9 cellular contexts compared by ENCODE assay signal in the genomic region with DNA sequence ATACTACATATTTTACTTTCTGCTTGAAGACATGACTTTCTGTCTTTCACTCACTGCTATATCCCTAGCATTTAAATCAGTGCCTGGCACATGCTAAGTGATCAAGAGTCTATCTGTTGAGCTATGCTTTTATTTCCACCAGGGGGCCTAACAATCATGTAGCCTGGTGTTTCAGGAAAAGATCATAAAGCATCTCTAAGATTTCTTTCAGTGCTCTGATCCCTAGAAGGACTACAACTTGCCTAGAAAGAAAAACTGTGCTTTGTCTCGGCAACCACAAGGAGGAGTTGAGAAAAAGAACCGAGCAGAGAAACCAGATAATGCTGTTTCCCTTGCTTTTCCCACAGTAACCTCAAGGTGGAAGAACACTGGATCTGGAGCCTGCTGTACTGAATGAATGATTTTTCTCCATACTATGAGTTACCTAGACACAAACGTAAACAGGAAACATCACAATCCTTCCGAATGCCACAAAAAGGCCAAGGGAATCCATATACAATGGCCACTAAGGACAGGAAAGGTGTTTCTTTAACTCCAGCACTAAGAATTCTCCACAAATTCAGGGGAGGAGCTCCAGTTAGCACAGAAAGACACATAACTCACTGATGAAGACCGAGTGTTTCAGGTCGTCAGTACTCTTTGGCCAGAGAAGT. TPM values are rescaled to one million over a fixed set of nuclear protein-coding genes. Genes with fewer than 3 reads are reported as not detected.
DNase-seq lines count a peak whose midpoint lies in the region; ATAC-seq, FAIRE-seq and TF ChIP-seq lines count a peak whose summit lies in the region.
"Had no signal": no experiment of that assay in that cellular context is flagged by ENCODE, and none has a peak within 500 bp of the region (broad histone marks: within the 10 kb centered on the region; RNA-seq: fewer than 3 reads in every experiment).

No MANE protein-coding gene starts in this region.

- no peak for TF ChIP-seq POLR2A in GM12891 (IDR thresholded peaks at IDR 0.05; ENCODE audit: low read depth, low read length)

- intact Hi-C loops in left cardiac atrium (cut with DNase I) = loop anchor here in 1 of 2 donors (5.0 kb wide), 2 partner anchors 105 to 135 kb away; a partner anchor contains a TSS

- peak; percentile 10 to 22 for ATAC-seq in left cardiac atrium

- peak; percentile 94 for DNase-seq in DMS53 (lab: John Stamatoyannopoulos, UW)
- peak; percentile 66 for DNase-seq in HTR-8/SVneo (ENCODE audit: insufficient read length, low spot score)
- DNase-seq in NCI-H774 (lab: John Stamatoyannopoulos, UW) = peak; percentile 21
- DNase-seq in amniotic epithelial cell (ENCODE audit: low read depth) = peak; percentile 98
- no peak for DNase-seq in left cardiac atrium
- DNase-seq in pons (ENCODE audit: low spot score) = peak; percentile 82
- no peak for DNase-seq in mesenteric fat pad (ENCODE audit: low spot score)
- DNase-seq in GM12891 (ENCODE audit: insufficient read length, low spot score) = no peak

- FAIRE-seq in HTR-8/SVneo (lab: Jason Lieb, UNC) (no peak), GM12891 (lab: Jason Lieb, UNC) (no peak)
- FAIRE-seq: colon had no signal

TF ChIP-seq in GM12891, 5 proteins besides CTCF, POLR2A, EP300 and RAD21:
- TF ChIP-seq PAX5 (IDR thresholded peaks at IDR 0.05; ENCODE audit: insufficient read depth, low read length, severe bottlenecking) (no peak), TAF1 (IDR thresholded peaks at IDR 0.05; ENCODE audit: low read depth, low read length) (no peak), POLR2AphosphoS5 (IDR thresholded peaks at IDR 0.05; ENCODE audit: low read depth, low read length) (no peak)
TF ChIP-seq in GM12891: peak in this region for 0.

RNA-seq across cellular contexts. Expression of a gene that starts 1.2 kb away (rescaled TPM):
- total RNA-seq in left cardiac atrium = 10 to 100 TPM in 1 of 2 donors, 1 to 10 TPM in 1; 9.5 to 17.2 TPM
- 14.8 TPM for total RNA-seq in mesenteric fat pad
- polyA plus RNA-seq in GM12891 (2012; ENCODE audit: low read depth, missing spikeins) = 0.17 TPM

Comparison
In these comparisons a context has a peak if more than half of its experiments do, and no peak if none do; other contexts are left out.
1. DNase-seq: peak in DMS53 (single experiment), HTR-8/SVneo (single experiment), NCI-H774 (single experiment), amniotic epithelial cell (single experiment) and pons (single experiment); none in left cardiac atrium (single experiment), mesenteric fat pad (single experiment) and GM12891 (single experiment).